Comparison of ENCODE assay signal across 23 cellular contexts in the genomic region with DNA sequence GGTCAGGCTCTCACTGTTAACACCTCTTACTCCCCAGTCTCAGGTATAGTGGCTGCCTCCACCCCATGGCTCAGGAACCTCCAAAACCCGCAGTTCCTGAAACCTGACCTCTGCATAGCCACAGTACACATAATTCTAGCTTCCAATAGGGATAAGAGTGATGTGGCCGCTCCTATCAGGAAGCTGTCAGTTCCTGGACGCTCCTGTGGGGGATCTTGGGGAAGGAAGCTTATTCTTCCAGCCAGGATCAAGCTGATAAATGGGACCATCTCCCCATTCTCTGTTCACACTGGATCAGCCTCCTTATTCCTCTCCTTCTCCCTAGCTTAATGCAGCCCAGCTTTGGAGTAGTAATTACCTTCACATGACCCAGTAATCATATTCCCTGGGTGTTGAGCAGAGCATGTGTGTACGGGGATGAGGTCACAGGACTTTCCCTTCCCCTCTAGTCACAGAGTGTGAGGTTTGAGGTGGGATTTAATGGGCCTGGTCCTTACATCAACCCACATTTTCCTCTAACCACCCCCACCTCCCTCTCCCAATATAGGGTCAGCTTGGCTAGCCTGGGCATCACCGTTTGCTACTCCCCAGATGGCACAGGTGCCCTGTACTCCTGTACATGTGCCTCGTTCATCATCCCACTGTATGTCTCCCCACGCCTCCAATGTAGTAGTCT. TPM values are rescaled to one million over a fixed set of nuclear protein-coding genes. Genes with fewer than 3 reads are reported as not detected.
DNase-seq lines count a peak whose midpoint lies in the region; ATAC-seq and TF ChIP-seq lines count a peak whose summit lies in the region.
"Had no signal": no experiment of that assay in that cellular context is flagged by ENCODE, and none has a peak within 500 bp of the region (broad histone marks: within the 10 kb centered on the region; RNA-seq: fewer than 3 reads in every experiment).

No MANE protein-coding gene starts in this region.

- no peaks in the 10 kb centered on the region for H3F3A ChIP-seq in SU-DHL-6 (ENCODE audit: insufficient read depth)

- H4K20me1 ChIP-seq in SU-DHL-6 (ENCODE audit: low read depth, low read length) (no peaks in the 10 kb centered on the region), osteoblast (ENCODE audit: insufficient read depth, low read length) (no peaks in the 10 kb centered on the region)

- H3K4me2 ChIP-seq in SU-DHL-6 (ENCODE audit: low read depth, low read length, poor library complexity, severe bottlenecking), result no peak overlapping the region
- H3K4me2 ChIP-seq in osteoblast (ENCODE audit: insufficient read depth, low read length), result no peak overlapping the region

- POLR2A ChIA-PET in HEK293 (lab: Yijun Ruan, JAX), result no interaction called here

- H3K4me1 ChIP-seq in HEK293 (ENCODE audit: control insufficient read depth, insufficient read depth, low read length) (no peaks in the 10 kb centered on the region), osteoblast (ENCODE audit: insufficient read depth, low read length) (no peaks in the 10 kb centered on the region)
- H3K4me1 ChIP-seq: psoas muscle, upper lobe of right lung had no signal

- H3K79me2 ChIP-seq in SU-DHL-6 (ENCODE audit: insufficient read depth, low read length) (no peaks in the 10 kb centered on the region), osteoblast (ENCODE audit: insufficient read depth, low read length) (no peaks in the 10 kb centered on the region)

- CTCF ChIA-PET in HEK293 (lab: Yijun Ruan, JAX), result interaction anchor here (1.0 kb wide), 1 partner anchor 10 kb away, joined by 4 read pairs; no protein-coding TSS in a partner anchor

- H3K4me3 ChIP-seq in HEK293 (ENCODE audit: low read depth, low read length) (no peak overlapping the region), SU-DHL-6 (ENCODE audit: insufficient read depth, low read length, poor library complexity, severe bottlenecking) (no peak overlapping the region), osteoblast (ENCODE audit: insufficient read depth, low read length) (no peak overlapping the region)
- H3K4me3 ChIP-seq: psoas muscle, skin epidermis, upper lobe of right lung had no signal

- peak; percentile 11 for DNase-seq in NCI-H2107 treated with DMSO at 0.1 percent for 48 hours (lab: John Stamatoyannopoulos, UW; ENCODE audit: unreplicated experiment)
- no peak for DNase-seq in NCI-H2107 (lab: John Stamatoyannopoulos, UW)
- DNase-seq in osteoblast (ENCODE audit: insufficient read length, low spot score, missing footprints), result peak; percentile 30
- no peak for DNase-seq in retina
- DNase-seq in KG1 (lab: John Stamatoyannopoulos, UW), result no peak
- DNase-seq: activated CD4-positive, alpha-beta T cell treated with anti-CD3 and anti-CD28 coated beads, Interleukin-2, amount 50 U/mL, for 1 hour; activated T-cell treated with anti-CD3 and anti-CD28 coated beads for 4 hours; amygdala; caudate nucleus; DMS79 treated with DMSO at 0.1 percent for 48 hours; NCI-H1105 treated with DMSO at 0.1 percent for 48 hours; NCI-H226; nephron progenitor cell; psoas muscle; upper lobe of right lung had no signal

- H3K9ac ChIP-seq in SU-DHL-6 (ENCODE audit: low read length), result no peak overlapping the region; the same call in 1 of the 2 replicates

- no peaks in the 10 kb centered on the region for H3K36me3 ChIP-seq in HEK293 (ENCODE audit: control insufficient read depth in 2 of 2, insufficient read depth in 1 of 2, low read length in 2 of 2)
- no peaks in the 10 kb centered on the region for H3K36me3 ChIP-seq in SU-DHL-6 (ENCODE audit: low read length)
- no peaks in the 10 kb centered on the region for H3K36me3 ChIP-seq in osteoblast (ENCODE audit: insufficient read depth, low read length)
- H3K36me3 ChIP-seq: upper lobe of right lung had no signal

- H3K9me2 ChIP-seq in SU-DHL-6 (replicated peaks; ENCODE audit: insufficient read depth, low read length), result no peaks in the 10 kb centered on the region

- H3K27me3 ChIP-seq in SU-DHL-6 (ENCODE audit: low read length), result no peaks in the 10 kb centered on the region
- peaks cover 22% of the 10 kb centered on the region for H3K27me3 ChIP-seq in osteoblast (ENCODE audit: insufficient read depth, low read length)

- no peak overlapping the region for H2AFZ ChIP-seq in SU-DHL-6 (ENCODE audit: low read depth, low read length, severe bottlenecking)
- H2AFZ ChIP-seq in osteoblast (ENCODE audit: low read length), result no peak overlapping the region

- ATAC-seq in GM18520 (IDR thresholded peaks at IDR 0.05; ENCODE audit: unreplicated experiment), result no peak
- ATAC-seq: left lobe of liver, psoas muscle, upper lobe of right lung had no signal

- TF ChIP-seq CTCF in HEK293 (tag by site-specific recombination; IDR thresholded peaks at IDR 0.05) (no peak), SU-DHL-6 (IDR thresholded peaks at IDR 0.05; ENCODE audit: insufficient read depth, low read length, poor library complexity, severe bottlenecking) (no peak), osteoblast (IDR thresholded peaks at IDR 0.05; ENCODE audit: extremely low read depth, low read depth, low read length) (no peak)

- H3K9me3 ChIP-seq in HEK293 (ENCODE audit: control insufficient read depth, insufficient read depth, low read depth, low read length) (no peaks in the 10 kb centered on the region), SU-DHL-6 (ENCODE audit: insufficient read depth, low read length) (no peaks in the 10 kb centered on the region), osteoblast (ENCODE audit: low read depth, low read length) (no peaks in the 10 kb centered on the region)
- H3K9me3 ChIP-seq: psoas muscle, upper lobe of right lung had no signal

- H3K27ac ChIP-seq in HEK293 (ENCODE audit: extremely low read depth, low read depth, low read length) (no peak overlapping the region), SU-DHL-6 (ENCODE audit: low read depth, low read length) (0 out of 2 replicates have a peak overlapping the region, but pooled peaks have one; percentile 26), osteoblast (ENCODE audit: low read depth, low read length) (no peak overlapping the region)
- H3K27ac ChIP-seq: psoas muscle, RWPE1, upper lobe of right lung had no signal

TF ChIP-seq in HEK293, 187 proteins besides CTCF, POLR2A, EP300 and RAD21 (continues in another document):
- TF ChIP-seq ZFHX2 (tag by site-specific recombination; conservative IDR thresholded peaks at IDR 0.05), result peak; percentile 85
- TF ChIP-seq MZF1 (tag by site-specific recombination; IDR thresholded peaks at IDR 0.05; ENCODE audit: borderline replicate concordance), result peak; percentile 53; the same call in 1 of the 2 replicates
- 0 out of 2 replicates have a peak, but pooled peaks have one; percentile 15 for TF ChIP-seq IKZF3 (tag by site-specific recombination; IDR thresholded peaks at IDR 0.05)
- TF ChIP-seq HOXA7 (CRISPR knock-in tag; IDR thresholded peaks at IDR 0.05; ENCODE audit: borderline replicate concordance), result no peak
- peak; percentile 50; the same call in 1 of the 2 replicates for TF ChIP-seq ZNF629 (tag by site-specific recombination; IDR thresholded peaks at IDR 0.05)
- TF ChIP-seq, protein P1, sequence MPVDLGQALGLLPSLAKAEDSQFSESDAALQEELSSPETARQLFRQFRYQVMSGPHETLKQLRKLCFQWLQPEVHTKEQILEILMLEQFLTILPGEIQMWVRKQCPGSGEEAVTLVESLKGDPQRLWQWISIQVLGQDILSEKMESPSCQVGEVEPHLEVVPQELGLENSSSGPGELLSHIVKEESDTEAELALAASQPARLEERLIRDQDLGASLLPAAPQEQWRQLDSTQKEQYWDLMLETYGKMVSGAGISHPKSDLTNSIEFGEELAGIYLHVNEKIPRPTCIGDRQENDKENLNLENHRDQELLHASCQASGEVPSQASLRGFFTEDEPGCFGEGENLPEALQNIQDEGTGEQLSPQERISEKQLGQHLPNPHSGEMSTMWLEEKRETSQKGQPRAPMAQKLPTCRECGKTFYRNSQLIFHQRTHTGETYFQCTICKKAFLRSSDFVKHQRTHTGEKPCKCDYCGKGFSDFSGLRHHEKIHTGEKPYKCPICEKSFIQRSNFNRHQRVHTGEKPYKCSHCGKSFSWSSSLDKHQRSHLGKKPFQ (tag by site-specific recombination; IDR thresholded peaks at IDR 0.05), result 0 out of 2 replicates have a peak, but pooled peaks have one; percentile 17
- TF ChIP-seq EGR2 (tag by site-specific recombination; IDR thresholded peaks at IDR 0.05; ENCODE audit: low read depth), result peak; percentile 83
- TF ChIP-seq SP7 (tag by site-specific recombination; IDR thresholded peaks at IDR 0.05), result peak; percentile 88
- peak; percentile 76 for TF ChIP-seq ZNF394 (tag by site-specific recombination; IDR thresholded peaks at IDR 0.05; ENCODE audit: borderline replicate concordance)
- 0 out of 2 replicates have a peak, but pooled peaks have one; percentile 23 for TF ChIP-seq ZNF366 (tag by site-specific recombination; conservative IDR thresholded peaks at IDR 0.05)
- no peak for TF ChIP-seq ZNF621 (tag by site-specific recombination; IDR thresholded peaks at IDR 0.05)
- TF ChIP-seq ZNF239 (tag by site-specific recombination; IDR thresholded peaks at IDR 0.05), result no peak
- TF ChIP-seq ZBTB20 (tag by site-specific recombination; IDR thresholded peaks at IDR 0.05), result no peak
- TF ChIP-seq, protein P2, sequence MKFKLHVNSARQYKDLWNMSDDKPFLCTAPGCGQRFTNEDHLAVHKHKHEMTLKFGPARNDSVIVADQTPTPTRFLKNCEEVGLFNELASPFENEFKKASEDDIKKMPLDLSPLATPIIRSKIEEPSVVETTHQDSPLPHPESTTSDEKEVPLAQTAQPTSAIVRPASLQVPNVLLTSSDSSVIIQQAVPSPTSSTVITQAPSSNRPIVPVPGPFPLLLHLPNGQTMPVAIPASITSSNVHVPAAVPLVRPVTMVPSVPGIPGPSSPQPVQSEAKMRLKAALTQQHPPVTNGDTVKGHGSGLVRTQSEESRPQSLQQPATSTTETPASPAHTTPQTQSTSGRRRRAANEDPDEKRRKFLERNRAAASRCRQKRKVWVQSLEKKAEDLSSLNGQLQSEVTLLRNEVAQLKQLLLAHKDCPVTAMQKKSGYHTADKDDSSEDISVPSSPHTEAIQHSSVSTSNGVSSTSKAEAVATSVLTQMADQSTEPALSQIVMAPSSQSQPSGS (tag by site-specific recombination; IDR thresholded peaks at IDR 0.05; ENCODE audit: low read depth), result 0 out of 2 replicates have a peak, but pooled peaks have one; percentile 9
- TF ChIP-seq ZBTB17 (tag by site-specific recombination; IDR thresholded peaks at IDR 0.05), result peak; percentile 40; the same call in 1 of the 2 replicates
- peak; percentile 26; the same call in 1 of the 2 replicates for TF ChIP-seq PRDM1 (tag by site-specific recombination; IDR thresholded peaks at IDR 0.05)

RNA-seq across cellular contexts. Expression of a gene that starts 7.0 kb away (rescaled TPM):
- total RNA-seq in osteoblast, result under 0.01 TPM in 2 replicates
- total RNA-seq: A172, H4, upper lobe of right lung had no signal

RNA-seq across cellular contexts. Expression of a gene that starts 41.0 kb away (rescaled TPM):
- total RNA-seq in osteoblast, result 38.7 and 39.8 TPM in 2 replicates

RNA-seq across cellular contexts. Expression of a gene that starts 48.2 kb away (rescaled TPM):
- 21.4 and 25.6 TPM in 2 replicates for total RNA-seq in osteoblast

Comparison
In these comparisons a context has a peak if more than half of its experiments do, and no peak if none do; other contexts are left out.
1. DNase-seq: peak in NCI-H2107 treated with DMSO at 0.1 percent for 48 hours (single experiment) and osteoblast (single experiment); none in NCI-H2107 (single experiment), retina (single experiment) and KG1 (single experiment).